In the genomic region with DNA sequence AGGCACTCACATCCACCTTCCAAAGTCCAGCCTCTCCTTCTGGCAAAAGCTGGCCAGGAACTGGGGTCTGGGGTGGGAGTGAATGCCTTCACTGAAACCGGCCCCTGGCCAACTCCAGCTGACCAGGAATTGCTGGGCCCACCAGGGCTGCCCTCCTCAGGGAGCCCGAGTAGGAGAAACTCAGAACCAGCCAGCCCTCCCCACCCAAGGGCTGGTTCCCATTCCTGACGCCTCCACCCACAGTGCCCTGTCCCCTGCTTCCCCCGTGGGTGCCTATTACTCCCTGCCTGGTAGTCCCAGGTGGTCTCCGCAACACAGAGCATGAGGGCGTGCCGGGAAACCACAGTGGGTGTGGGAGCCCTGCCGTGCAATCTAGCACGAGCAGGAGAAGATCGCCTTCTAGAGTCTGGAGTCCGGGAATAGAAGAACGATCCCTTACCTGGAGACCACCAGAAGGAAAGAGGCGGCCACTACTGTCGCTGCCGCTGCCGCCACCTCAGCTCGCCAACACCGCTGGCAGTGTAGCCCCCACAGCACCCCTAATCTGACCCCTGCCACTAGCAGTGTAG, we compare ENCODE assay signal across 18 cellular contexts.
DNase-seq lines count a peak whose midpoint lies in the region; ATAC-seq and TF ChIP-seq lines count a peak whose summit lies in the region.
"Had no signal": no experiment of that assay in that cellular context is flagged by ENCODE, and none has a peak within 500 bp of the region (broad histone marks: within the 10 kb centered on the region; RNA-seq: fewer than 3 reads in every experiment).

No MANE protein-coding gene starts in this region.

- ATAC-seq in left cardiac atrium: peak in 1 of 2 donors; percentile 26
- no peak for ATAC-seq in GM19452 (IDR thresholded peaks at IDR 0.05; ENCODE audit: unreplicated experiment)
- no peak for ATAC-seq in HG02973 (IDR thresholded peaks at IDR 0.05; ENCODE audit: unreplicated experiment)
- ATAC-seq: naive thymus-derived CD8-positive, alpha-beta T cell; stimulated activated naive CD8-positive, alpha-beta T cell treated with anti-CD3 and anti-CD28 coated beads, Interleukin-15, Interleukin-2, amounts not matched to agents 100 U/mL and 50 U/mL, for 24 hours had no signal

- peak overlapping the region; percentile 41 for H3K27ac ChIP-seq in C4-2B
- H3K27ac ChIP-seq: breast epithelium, esophagus muscularis mucosa, SK-N-MC, transverse colon had no signal

- no peak for TF ChIP-seq CTCF in C4-2B (conservative IDR thresholded peaks at IDR 0.05)

- DNase-seq in RPMI8226 (peak; percentile 70), left cardiac atrium (peak; percentile 30), posterior vena cava (ENCODE audit: low spot score) (peak; percentile 73)
- DNase-seq in stimulated activated CD4-positive, alpha-beta T cell treated with anti-CD3 and anti-CD28 coated beads, Interleukin-1b, Interleukin-23, amount 100 ng/mL, for 48 hours: no peak
- no peak for DNase-seq in stimulated activated CD4-positive, alpha-beta T cell treated with anti-CD3 and anti-CD28 coated beads, Interleukin-4, amount 100 ng/mL, for 1 hour
- DNase-seq: activated T-cell treated with anti-CD3 and anti-CD28 coated beads, Interleukin-2, amount 50 U/mL, for 48 hours; H9; NCI-H69; stimulated activated CD4-positive, alpha-beta T cell treated with anti-CD3 and anti-CD28 coated beads, Interleukin-15, amount 100 ng/mL, for 24 hours; stimulated activated naive CD8-positive, alpha-beta T cell treated with anti-CD3 and anti-CD28 coated beads, Interleukin-15, Interleukin-2, amounts not matched to agents 100 U/mL and 50 U/mL, for 24 hours; transverse colon had no signal

- intact Hi-C loops in left cardiac atrium (cut with DNase I): no loop called here
- intact Hi-C loops in posterior vena cava (cut with DNase I): no loop called here

Comparison
In these comparisons a context has a peak if more than half of its experiments do, and no peak if none do; other contexts are left out.
1. DNase-seq: peak in RPMI8226 (single experiment), left cardiac atrium (single experiment) and posterior vena cava (single experiment); none in stimulated activated CD4-positive, alpha-beta T cell treated with anti-CD3 and anti-CD28 coated beads, Interleukin-1b, Interleukin-23, amount 100 ng/mL, for 48 hours (single experiment) and stimulated activated CD4-positive, alpha-beta T cell treated with anti-CD3 and anti-CD28 coated beads, Interleukin-4, amount 100 ng/mL, for 1 hour (single experiment).